23 cellular contexts compared by ENCODE assay signal in the genomic region with DNA sequence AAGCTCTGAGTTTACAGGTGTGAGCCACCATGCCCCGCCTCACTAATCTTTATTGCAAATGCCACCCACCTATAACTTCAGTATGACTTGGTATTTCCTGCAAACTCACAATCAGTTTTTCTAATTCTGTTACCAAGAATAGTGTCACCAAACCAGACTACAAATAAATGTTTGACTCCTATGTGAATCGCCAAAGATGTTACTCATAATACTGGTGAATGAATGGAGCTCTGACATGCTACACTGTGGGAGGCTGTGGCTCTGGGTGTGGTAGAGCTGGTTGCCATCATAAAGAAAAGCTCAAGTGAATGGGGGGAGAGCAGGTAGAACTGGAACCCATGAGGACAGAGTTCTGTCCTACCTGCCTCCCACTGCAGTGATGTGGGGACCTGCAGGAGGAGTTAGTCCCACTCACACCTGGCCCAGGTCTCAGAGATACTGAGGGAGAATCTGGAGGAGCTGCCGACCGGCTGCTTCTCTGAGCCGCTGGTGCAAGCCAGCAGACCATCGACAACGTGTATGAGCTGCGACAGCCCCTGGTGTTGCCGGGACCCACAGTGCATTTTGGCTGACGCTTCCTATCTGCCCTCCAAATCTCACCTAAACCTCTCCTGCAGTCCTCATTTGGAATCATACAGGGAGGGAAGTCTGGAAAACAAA.
DNase-seq lines count a peak whose midpoint lies in the region; ATAC-seq lines count a peak whose summit lies in the region.
"Had no signal": no experiment of that assay in that cellular context is flagged by ENCODE, and none has a peak within 500 bp of the region (broad histone marks: within the 10 kb centered on the region; RNA-seq: fewer than 3 reads in every experiment).

No MANE protein-coding gene starts in this region.

- H3K9me3 Mint-ChIP-seq in stimulated activated naive CD8-positive, alpha-beta T cell treated with anti-CD3 and anti-CD28 coated beads, Interleukin-15, amount 100 ng/mL, for 72 hours: no peaks in the 10 kb centered on the region
- H3K9me3 Mint-ChIP-seq in stimulated activated effector memory CD8-positive, alpha-beta T cell treated with anti-CD3 and anti-CD28 coated beads, Interleukin-12 subunit alpha, Interleukin-12 subunit beta, amount 100 ng/mL, for 72 hours: no peaks in the 10 kb centered on the region
- H3K9me3 Mint-ChIP-seq in CD4-positive, alpha-beta memory T cell: peaks cover 0 to 5% (median 0%) of the 10 kb centered on the region in 8 donors

- H3K36me3 Mint-ChIP-seq in stimulated activated effector memory CD8-positive, alpha-beta T cell treated with anti-CD3 and anti-CD28 coated beads, Interleukin-12 subunit alpha, Interleukin-12 subunit beta, amount 100 ng/mL, for 72 hours: no peaks in the 10 kb centered on the region
- no peaks in the 10 kb centered on the region for H3K36me3 Mint-ChIP-seq in CD4-positive, alpha-beta memory T cell
- H3K36me3 Mint-ChIP-seq: CD14-positive monocyte had no signal

- no peaks in the 10 kb centered on the region for H3K9me3 ChIP-seq in CD4-positive, alpha-beta memory T cell (ENCODE audit: control insufficient read depth in 1 of 2, low read length in 2 of 2)
- H3K9me3 ChIP-seq: MG63 had no signal

- intact Hi-C loops in CD4-positive, alpha-beta memory T cell (cut with micrococcal nuclease): loop anchor here (5.0 kb wide), 1 partner anchor 1182 kb away; no protein-coding TSS in a partner anchor

- H3K4me3 Mint-ChIP-seq in stimulated activated naive CD8-positive, alpha-beta T cell treated with anti-CD3 and anti-CD28 coated beads, Interleukin-15, amount 100 ng/mL, for 72 hours: no peak overlapping the region
- H3K4me3 Mint-ChIP-seq in stimulated activated effector memory CD8-positive, alpha-beta T cell treated with anti-CD3 and anti-CD28 coated beads, Interleukin-12 subunit alpha, Interleukin-12 subunit beta, amount 100 ng/mL, for 72 hours: no peak overlapping the region
- no peak overlapping the region for H3K4me3 Mint-ChIP-seq in CD4-positive, alpha-beta memory T cell
- H3K4me3 Mint-ChIP-seq: CD14-positive monocyte had no signal

- H3K27me3 ChIP-seq in CD4-positive, alpha-beta memory T cell (ENCODE audit: insufficient read depth, low read length): no peaks in the 10 kb centered on the region
- H3K27me3 ChIP-seq: BE2C, MG63 had no signal

- no peak overlapping the region for H3K27ac ChIP-seq in CD4-positive, alpha-beta memory T cell (ENCODE audit: low read depth, low read length)

- H3K4me1 Mint-ChIP-seq in stimulated activated naive CD8-positive, alpha-beta T cell treated with anti-CD3 and anti-CD28 coated beads, Interleukin-15, amount 100 ng/mL, for 72 hours: peaks cover 5% of the 10 kb centered on the region
- peaks cover 7% of the 10 kb centered on the region for H3K4me1 Mint-ChIP-seq in stimulated activated effector memory CD8-positive, alpha-beta T cell treated with anti-CD3 and anti-CD28 coated beads, Interleukin-12 subunit alpha, Interleukin-12 subunit beta, amount 100 ng/mL, for 72 hours
- H3K4me1 Mint-ChIP-seq in CD4-positive, alpha-beta memory T cell: peaks cover 0 to 4% (median under 1%) of the 10 kb centered on the region in 4 donors
- H3K4me1 Mint-ChIP-seq: CD14-positive monocyte had no signal

- no peaks in the 10 kb centered on the region for H3K4me1 ChIP-seq in CD4-positive, alpha-beta memory T cell (ENCODE audit: insufficient read depth, low read length)

- peak; percentile 23 for ATAC-seq in stimulated activated naive CD8-positive, alpha-beta T cell treated with anti-CD3 and anti-CD28 coated beads, Interleukin-15, amount 100 ng/mL, for 72 hours
- ATAC-seq in stimulated activated naive CD8-positive, alpha-beta T cell treated with anti-CD3 and anti-CD28 coated beads, Interleukin-15, Interleukin-2, amounts not matched to agents 100 U/mL and 50 U/mL, for 24 hours: no peak
- ATAC-seq in esophagus mucosa: peak; percentile 36
- peak; percentile 88 for ATAC-seq in stimulated activated effector memory CD8-positive, alpha-beta T cell treated with anti-CD3 and anti-CD28 coated beads, Interleukin-12 subunit alpha, Interleukin-12 subunit beta, amount 100 ng/mL, for 72 hours

- CTCF ChIA-PET in CD4-positive, alpha-beta memory T cell (lab: Charles Lee; ENCODE audit: partially characterized antibody): interaction anchor here (1.0 to 5.8 kb wide), 10 partner anchors 8 to 691 kb away, joined by 3 to 49 read pairs (median 12); no protein-coding TSS in a partner anchor

- H3K27me3 Mint-ChIP-seq in stimulated activated naive CD8-positive, alpha-beta T cell treated with anti-CD3 and anti-CD28 coated beads, Interleukin-15, amount 100 ng/mL, for 72 hours: peaks cover 26% of the 10 kb centered on the region
- peaks cover 4 to 16% of the 10 kb centered on the region in 2 donors for H3K27me3 Mint-ChIP-seq in CD4-positive, alpha-beta memory T cell

- no peak overlapping the region for H3K27ac Mint-ChIP-seq in stimulated activated naive CD8-positive, alpha-beta T cell treated with anti-CD3 and anti-CD28 coated beads, Interleukin-15, amount 100 ng/mL, for 72 hours
- H3K27ac Mint-ChIP-seq in stimulated activated effector memory CD8-positive, alpha-beta T cell treated with anti-CD3 and anti-CD28 coated beads, Interleukin-12 subunit alpha, Interleukin-12 subunit beta, amount 100 ng/mL, for 72 hours: no peak overlapping the region
- no peak overlapping the region for H3K27ac Mint-ChIP-seq in CD4-positive, alpha-beta memory T cell
- H3K27ac Mint-ChIP-seq: CD14-positive monocyte had no signal

- peak; percentile 25 for DNase-seq in activated CD4-positive, alpha-beta T cell treated with anti-CD3 and anti-CD28 coated beads for 48 hours
- DNase-seq in activated CD4-positive, alpha-beta T cell treated with anti-CD3 and anti-CD28 coated beads, Interleukin-2, amount 50 U/mL, for 4 hours: no peak
- DNase-seq in stimulated activated naive CD8-positive, alpha-beta T cell treated with anti-CD3 and anti-CD28 coated beads, Interleukin-15, amount 100 ng/mL, for 72 hours: no peak
- no peak for DNase-seq in stimulated activated naive CD8-positive, alpha-beta T cell treated with anti-CD3 and anti-CD28 coated beads, Interleukin-15, Interleukin-2, amounts not matched to agents 100 U/mL and 50 U/mL, for 24 hours
- DNase-seq in stimulated activated effector memory CD8-positive, alpha-beta T cell treated with anti-CD3 and anti-CD28 coated beads, Interleukin-12 subunit alpha, Interleukin-12 subunit beta, amount 100 ng/mL, for 72 hours (ENCODE audit: low spot score in 2 of 2): no peak
- DNase-seq in CD4-positive, alpha-beta memory T cell: no peak
- no peak for DNase-seq in COR-L47 (lab: John Stamatoyannopoulos, UW)
- DNase-seq: 8988T; ACHN; BE2C; DMS153; DND-41; KG1; MG63; NCI-H2029; NCI-H446 treated with DMSO at 0.1 percent for 48 hours; NCI-H526; NCI-H82; NK-92 treated with Interleukin-12 subunit alpha and Interleukin-12 subunit beta, amount 100 ng/mL, for 24 hours; Right ventricle myocardium superior; RPMI8226 had no signal

- POLR2A ChIA-PET in CD4-positive, alpha-beta memory T cell (lab: Charles Lee; ENCODE audit: partially characterized antibody): no interaction called here

- no peaks in the 10 kb centered on the region for H3K36me3 ChIP-seq in CD4-positive, alpha-beta memory T cell (ENCODE audit: insufficient read depth, low read length)
- H3K36me3 ChIP-seq: BE2C, MG63 had no signal

- H3K4me3 ChIP-seq in CD4-positive, alpha-beta memory T cell (ENCODE audit: low read length in 2 of 2): no peak overlapping the region
- H3K4me3 ChIP-seq: MG63 had no signal
